13 cellular contexts compared by ENCODE assay signal in the genomic region with DNA sequence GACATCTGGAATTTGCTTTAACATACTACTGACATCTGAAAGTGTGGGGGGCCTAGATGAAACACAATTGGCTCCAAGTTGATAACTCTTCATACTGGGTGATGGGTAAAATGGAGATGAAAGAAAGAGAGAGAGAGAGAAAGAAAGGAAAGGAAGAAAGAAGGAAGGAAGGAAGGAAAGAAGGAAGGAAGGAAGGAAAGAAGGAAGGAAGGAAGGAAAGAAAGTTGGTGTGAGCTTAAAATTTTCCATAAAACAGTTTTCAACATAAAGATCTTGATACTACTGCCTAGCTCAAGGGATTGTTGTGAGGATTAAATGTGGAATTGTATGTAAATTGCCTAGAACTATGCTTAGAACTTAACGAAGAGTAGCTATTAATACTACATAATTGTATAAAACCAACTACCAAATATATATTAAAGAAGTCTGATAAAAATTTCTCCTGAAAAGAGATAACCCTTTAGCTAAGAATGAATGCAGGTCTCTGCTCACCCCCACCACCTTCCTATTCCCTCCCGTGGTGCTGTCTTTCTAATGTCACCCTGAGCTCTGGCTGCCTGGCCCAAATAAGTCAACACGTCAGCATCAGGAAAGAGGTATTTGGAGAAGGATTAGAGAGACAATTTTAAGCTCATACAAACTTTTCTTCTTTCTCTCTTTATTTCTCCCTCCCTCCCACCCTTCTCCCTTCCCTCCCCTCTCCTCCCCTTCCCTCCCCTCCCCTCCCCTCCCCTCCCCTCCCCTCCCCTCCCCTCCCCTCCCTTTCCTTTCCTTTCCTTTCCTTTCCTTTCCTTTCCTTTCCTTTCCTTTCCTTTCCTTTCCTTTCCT.
DNase-seq lines count a peak whose midpoint lies in the region; ATAC-seq lines count a peak whose summit lies in the region.
"Had no signal": no experiment of that assay in that cellular context is flagged by ENCODE, and none has a peak within 500 bp of the region (broad histone marks: within the 10 kb centered on the region; RNA-seq: fewer than 3 reads in every experiment).

No MANE protein-coding gene starts in this region.

- peak overlapping the region; percentile 92 for H3K27ac Mint-ChIP-seq in activated naive CD4-positive, alpha-beta T cell treated with anti-CD3 and anti-CD28 coated beads for 36 hours
- H3K27ac Mint-ChIP-seq in IgD-negative memory B cell: peak overlapping the region in 2 of 3 donors; percentile 64 to 85
- peak overlapping the region; percentile 81 for H3K27ac Mint-ChIP-seq in activated naive CD8-positive, alpha-beta T cell treated with anti-CD3 and anti-CD28 coated beads, Interleukin-2, amount 50 U/mL, for 24 hours
- H3K27ac Mint-ChIP-seq in stimulated activated effector memory CD8-positive, alpha-beta T cell treated with anti-CD3 and anti-CD28 coated beads, Interleukin-12 subunit alpha, Interleukin-12 subunit beta, amount 100 ng/mL, for 72 hours: peak overlapping the region; percentile 93

- no peaks in the 10 kb centered on the region for H3K9me3 Mint-ChIP-seq in activated naive CD4-positive, alpha-beta T cell treated with anti-CD3 and anti-CD28 coated beads for 36 hours
- H3K9me3 Mint-ChIP-seq in IgD-negative memory B cell: no peaks in the 10 kb centered on the region
- no peaks in the 10 kb centered on the region for H3K9me3 Mint-ChIP-seq in activated naive CD8-positive, alpha-beta T cell treated with anti-CD3 and anti-CD28 coated beads, Interleukin-2, amount 50 U/mL, for 24 hours
- no peaks in the 10 kb centered on the region for H3K9me3 Mint-ChIP-seq in stimulated activated effector memory CD8-positive, alpha-beta T cell treated with anti-CD3 and anti-CD28 coated beads, Interleukin-12 subunit alpha, Interleukin-12 subunit beta, amount 100 ng/mL, for 72 hours

- no peak for ATAC-seq in activated naive CD8-positive, alpha-beta T cell treated with anti-CD3 and anti-CD28 coated beads, Interleukin-2, amount 50 U/mL, for 24 hours
- ATAC-seq in stimulated activated effector memory CD8-positive, alpha-beta T cell treated with anti-CD3 and anti-CD28 coated beads, Interleukin-12 subunit alpha, Interleukin-12 subunit beta, amount 100 ng/mL, for 72 hours: no peak
- no peak for ATAC-seq in GM18520 (IDR thresholded peaks at IDR 0.05; ENCODE audit: unreplicated experiment)
- ATAC-seq in GM21515 (IDR thresholded peaks at IDR 0.05; ENCODE audit: unreplicated experiment): no peak

- peak overlapping the region; percentile 74 for H3K4me3 Mint-ChIP-seq in activated naive CD4-positive, alpha-beta T cell treated with anti-CD3 and anti-CD28 coated beads for 36 hours
- H3K4me3 Mint-ChIP-seq in IgD-negative memory B cell: peak overlapping the region in 2 of 4 donors; percentile 25 to 89
- H3K4me3 Mint-ChIP-seq in activated naive CD8-positive, alpha-beta T cell treated with anti-CD3 and anti-CD28 coated beads, Interleukin-2, amount 50 U/mL, for 24 hours: peak overlapping the region; percentile 57
- H3K4me3 Mint-ChIP-seq in stimulated activated effector memory CD8-positive, alpha-beta T cell treated with anti-CD3 and anti-CD28 coated beads, Interleukin-12 subunit alpha, Interleukin-12 subunit beta, amount 100 ng/mL, for 72 hours: peak overlapping the region; percentile 73

- no peak for DNase-seq in activated naive CD4-positive, alpha-beta T cell treated with anti-CD3 and anti-CD28 coated beads for 36 hours
- DNase-seq in activated naive CD4-positive, alpha-beta T cell treated with anti-CD3 and anti-CD28 coated beads, Interleukin-2, amount 50 U/mL, for 16 hours: no peak
- no peak for DNase-seq in activated naive CD8-positive, alpha-beta T cell treated with anti-CD3 and anti-CD28 coated beads, Interleukin-2, amount 50 U/mL, for 24 hours
- no peak for DNase-seq in stimulated activated effector memory CD8-positive, alpha-beta T cell treated with anti-CD3 and anti-CD28 coated beads, Interleukin-12 subunit alpha, Interleukin-12 subunit beta, amount 100 ng/mL, for 72 hours (ENCODE audit: low spot score in 2 of 2)
- DNase-seq in NCI-H748 (lab: John Stamatoyannopoulos, UW; ENCODE audit: unreplicated experiment): no peak
- DNase-seq: glutamatergic neuron, NCI-H1105 treated with DMSO at 0.1 percent for 48 hours, NCI-H2227 treated with DMSO at 0.1 percent for 48 hours, PC-9, SW 1271 had no signal

- CTCF ChIA-PET in activated naive CD4-positive, alpha-beta T cell treated with anti-CD3 and anti-CD28 coated beads for 36 hours (lab: Charles Lee): interaction anchor here (0.8 to 6.8 kb wide), 25 partner anchors 9 to 633 kb away, joined by 3 to 474 read pairs (median 9); no protein-coding TSS in a partner anchor

- no peaks in the 10 kb centered on the region for H3K36me3 Mint-ChIP-seq in activated naive CD4-positive, alpha-beta T cell treated with anti-CD3 and anti-CD28 coated beads for 36 hours (ENCODE audit: low read depth)
- H3K36me3 Mint-ChIP-seq in IgD-negative memory B cell: peaks cover 1% of the 10 kb centered on the region
- H3K36me3 Mint-ChIP-seq in activated naive CD8-positive, alpha-beta T cell treated with anti-CD3 and anti-CD28 coated beads, Interleukin-2, amount 50 U/mL, for 24 hours (ENCODE audit: low read depth): no peaks in the 10 kb centered on the region
- peaks cover 5% of the 10 kb centered on the region for H3K36me3 Mint-ChIP-seq in stimulated activated effector memory CD8-positive, alpha-beta T cell treated with anti-CD3 and anti-CD28 coated beads, Interleukin-12 subunit alpha, Interleukin-12 subunit beta, amount 100 ng/mL, for 72 hours

- intact Hi-C loops in activated naive CD4-positive, alpha-beta T cell treated with anti-CD3 and anti-CD28 coated beads for 36 hours (cut with micrococcal nuclease): loop anchor here (1.0 to 10.0 kb wide), 9 partner anchors 8 to 1380 kb away; a partner anchor contains a TSS

- H3K4me1 Mint-ChIP-seq in activated naive CD4-positive, alpha-beta T cell treated with anti-CD3 and anti-CD28 coated beads for 36 hours (ENCODE audit: low read depth): peaks cover 32% of the 10 kb centered on the region
- peaks cover 22 to 26% (median 25%) of the 10 kb centered on the region in 3 donors for H3K4me1 Mint-ChIP-seq in IgD-negative memory B cell
- peaks cover 34% of the 10 kb centered on the region for H3K4me1 Mint-ChIP-seq in activated naive CD8-positive, alpha-beta T cell treated with anti-CD3 and anti-CD28 coated beads, Interleukin-2, amount 50 U/mL, for 24 hours
- peaks cover 37% of the 10 kb centered on the region for H3K4me1 Mint-ChIP-seq in stimulated activated effector memory CD8-positive, alpha-beta T cell treated with anti-CD3 and anti-CD28 coated beads, Interleukin-12 subunit alpha, Interleukin-12 subunit beta, amount 100 ng/mL, for 72 hours

- peaks cover 5% of the 10 kb centered on the region for H3K27me3 Mint-ChIP-seq in activated naive CD4-positive, alpha-beta T cell treated with anti-CD3 and anti-CD28 coated beads for 36 hours (ENCODE audit: low read depth)
- H3K27me3 Mint-ChIP-seq in IgD-negative memory B cell: no peaks in the 10 kb centered on the region
- no peaks in the 10 kb centered on the region for H3K27me3 Mint-ChIP-seq in activated naive CD8-positive, alpha-beta T cell treated with anti-CD3 and anti-CD28 coated beads, Interleukin-2, amount 50 U/mL, for 24 hours
